In the genomic region with DNA sequence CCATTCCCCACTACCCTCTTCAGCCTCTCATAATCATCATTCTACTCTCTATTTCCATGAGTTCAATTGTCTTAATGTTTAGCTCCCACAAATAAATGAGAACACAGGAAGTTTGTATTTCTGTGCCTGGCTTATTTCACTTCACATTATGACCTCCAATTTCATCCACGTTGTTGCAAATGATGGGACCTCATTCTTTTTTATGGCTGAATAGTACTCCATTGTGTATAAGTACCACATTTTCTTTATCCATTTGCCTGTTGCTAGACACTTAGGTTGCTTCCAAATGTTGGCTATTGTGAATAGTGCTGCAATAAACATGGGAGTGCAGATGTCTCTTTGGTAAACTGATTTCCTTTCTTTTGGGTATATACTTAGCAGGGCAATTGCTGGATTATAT, we compare ENCODE assay signal across 39 cellular contexts.
"Had no signal": no experiment of that assay in that cellular context is flagged by ENCODE, and none has a peak within 500 bp of the region (broad histone marks: within the 10 kb centered on the region; RNA-seq: fewer than 3 reads in every experiment).

No MANE protein-coding gene starts in this region.

- H3K4me3 Mint-ChIP-seq: activated naive CD4-positive, alpha-beta T cell treated with anti-CD3 and anti-CD28 coated beads for 36 hours; activated naive CD4-positive, alpha-beta T cell treated with anti-CD3 and anti-CD28 coated beads, Interleukin-2, amount 10 ng/mL, durations not matched to agents 7 days and 5 days; activated naive CD4-positive, alpha-beta T cell treated with anti-CD3 and anti-CD28 coated beads, Interleukin-2, amount 50 U/mL, for 24 hours; activated naive CD8-positive, alpha-beta T cell; activated naive CD8-positive, alpha-beta T cell treated with anti-CD3 and anti-CD28 coated beads for 36 hours; activated naive CD8-positive, alpha-beta T cell treated with anti-CD3 and anti-CD28 coated beads, Interleukin-2, amount 10 ng/mL, durations not matched to agents 7 days and 5 days; activated naive CD8-positive, alpha-beta T cell treated with anti-CD3 and anti-CD28 coated beads, Interleukin-2, amount 50 U/mL, for 24 hours; activated T-cell treated with anti-CD3 and anti-CD28 coated beads, Interleukin-2, amount 50 U/mL, for 24 hours; activated T-cell treated with anti-CD3 and anti-CD28 coated beads, Interleukin-2, amount 50 U/mL, for 4 hours; activated T-cell treated with anti-CD3 and anti-CD28 coated beads, Interleukin-2, amount 50 U/mL, for 72 hours; activated T-helper 1 cell treated with anti-CD3 and anti-CD28 coated beads, Interleukin-12 subunit alpha, Interleukin-12 subunit beta, Interleukin-2, Interleukin-4 antibody, amounts not matched to agents 30 ng/mL and 10 ng/mL and 1 ng/mL, durations not matched to agents 14 hours and 24 hours and 36 hours; activated T-helper 17 cell treated with anti-CD3 and anti-CD28 coated beads, Interleukin-2, amount 50 U/mL, for 72 hours; brain; central memory CD8-positive, alpha-beta T cell had no signal

- ATAC-seq: activated naive CD4-positive, alpha-beta T cell treated with anti-CD3 and anti-CD28 coated beads, Interleukin-2, amount 50 U/mL, for 72 hours; activated naive CD8-positive, alpha-beta T cell treated with anti-CD3 and anti-CD28 coated beads, Interleukin-2, amount 50 U/mL, for 24 hours; activated T-cell treated with anti-CD3 and anti-CD28 coated beads, Interleukin-2, amount 50 U/mL, for 4 hours; activated T-cell treated with anti-CD3 and anti-CD28 coated beads, Interleukin-2, amount 50 U/mL, for 72 hours; activated T-helper 17 cell treated with anti-CD3 and anti-CD28 coated beads, Interleukin-2, amount 50 U/mL, for 72 hours; body of pancreas had no signal

- H3K36me3 ChIP-seq: adrenal gland, ascending aorta, brain microvascular endothelial cell, breast epithelium, cardiac muscle cell had no signal

- H3K27me3 ChIP-seq: adrenal gland, ascending aorta, body of pancreas, brain microvascular endothelial cell, breast epithelium, cardiac muscle cell had no signal

- DNase-seq: activated effector memory CD4-positive, alpha-beta T cell treated with anti-CD3 and anti-CD28 coated beads, Interleukin-2, amount 50 U/mL, for 16 hours; activated effector memory CD4-positive, alpha-beta T cell treated with Interleukin-2 at 50 U/mL for 16 hours; activated gamma-delta T cell; activated gamma-delta T cell treated with Interleukin-2 at 50 U/mL for 16 hours; activated naive CD4-positive, alpha-beta T cell; activated naive CD4-positive, alpha-beta T cell treated with anti-CD3 and anti-CD28 coated beads for 36 hours; activated naive CD4-positive, alpha-beta T cell treated with anti-CD3 and anti-CD28 coated beads, Interleukin-2, amount 10 ng/mL, durations not matched to agents 7 days and 5 days; activated naive CD4-positive, alpha-beta T cell treated with anti-CD3 and anti-CD28 coated beads, Interleukin-2, amount 50 U/mL, for 16 hours; activated naive CD4-positive, alpha-beta T cell treated with Interleukin-2 at 50 U/mL for 16 hours; activated naive CD8-positive, alpha-beta T cell treated with anti-CD3 and anti-CD28 coated beads for 36 hours; activated naive CD8-positive, alpha-beta T cell treated with anti-CD3 and anti-CD28 coated beads, Interleukin-2, amount 10 ng/mL, durations not matched to agents 7 days and 5 days; activated naive CD8-positive, alpha-beta T cell treated with anti-CD3 and anti-CD28 coated beads, Interleukin-2, amount 50 U/mL, for 24 hours; activated T-cell treated with anti-CD3 and anti-CD28 coated beads, Interleukin-2, amount 50 U/mL, for 1 hour; activated T-cell treated with anti-CD3 and anti-CD28 coated beads, Interleukin-2, amount 50 U/mL, for 24 hours; activated T-cell treated with anti-CD3 and anti-CD28 coated beads, Interleukin-2, amount 50 U/mL, for 4 hours; activated T-cell treated with anti-CD3 and anti-CD28 coated beads, Interleukin-2, amount 50 U/mL, for 72 hours; adrenal gland; amniotic stem cell; amygdala; anterior cingulate cortex; aorta; body of pancreas; brain microvascular endothelial cell; caudate nucleus; central memory CD4-positive, alpha-beta T cell; cerebellar nuclear complex had no signal

- FAIRE-seq: astrocyte, bronchial epithelial cell had no signal

- H3K4me1 ChIP-seq: breast epithelium had no signal

- H3K27ac Mint-ChIP-seq: activated naive CD4-positive, alpha-beta T cell treated with anti-CD3 and anti-CD28 coated beads for 36 hours; activated naive CD4-positive, alpha-beta T cell treated with anti-CD3 and anti-CD28 coated beads, Interleukin-2, amount 10 ng/mL, durations not matched to agents 7 days and 5 days; activated naive CD4-positive, alpha-beta T cell treated with anti-CD3 and anti-CD28 coated beads, Interleukin-2, amount 50 U/mL, for 24 hours; activated naive CD4-positive, alpha-beta T cell treated with anti-CD3 and anti-CD28 coated beads, Interleukin-2, amount 50 U/mL, for 72 hours; activated naive CD8-positive, alpha-beta T cell; activated naive CD8-positive, alpha-beta T cell treated with anti-CD3 and anti-CD28 coated beads for 36 hours; activated naive CD8-positive, alpha-beta T cell treated with anti-CD3 and anti-CD28 coated beads, Interleukin-2, amount 10 ng/mL, durations not matched to agents 7 days and 5 days; activated naive CD8-positive, alpha-beta T cell treated with anti-CD3 and anti-CD28 coated beads, Interleukin-2, amount 50 U/mL, for 24 hours; activated T-cell treated with anti-CD3 and anti-CD28 coated beads, Interleukin-2, amount 50 U/mL, for 24 hours; activated T-cell treated with anti-CD3 and anti-CD28 coated beads, Interleukin-2, amount 50 U/mL, for 72 hours; activated T-helper 1 cell treated with anti-CD3 and anti-CD28 coated beads, Interleukin-12 subunit alpha, Interleukin-12 subunit beta, Interleukin-2, Interleukin-4 antibody, amounts not matched to agents 30 ng/mL and 10 ng/mL and 1 ng/mL, durations not matched to agents 14 hours and 24 hours and 36 hours; activated T-helper 17 cell treated with anti-CD3 and anti-CD28 coated beads, Interleukin-2, amount 50 U/mL, for 72 hours; activated T-helper 2 cell treated with anti-CD3 and anti-CD28 coated beads, Interferon-gamma antibody, Interleukin-2, Interleukin-4, amounts not matched to agents 10 μg/mL and 5 μg/mL and 100 μg/mL, durations not matched to agents 14 hours and 24 hours and 36 hours had no signal

- H3K36me3 Mint-ChIP-seq: activated naive CD4-positive, alpha-beta T cell treated with anti-CD3 and anti-CD28 coated beads, Interleukin-2, amount 10 ng/mL, durations not matched to agents 7 days and 5 days; activated naive CD4-positive, alpha-beta T cell treated with anti-CD3 and anti-CD28 coated beads, Interleukin-2, amount 50 U/mL, for 24 hours; activated naive CD4-positive, alpha-beta T cell treated with anti-CD3 and anti-CD28 coated beads, Interleukin-2, amount 50 U/mL, for 72 hours; activated naive CD8-positive, alpha-beta T cell treated with anti-CD3 and anti-CD28 coated beads for 36 hours; activated naive CD8-positive, alpha-beta T cell treated with anti-CD3 and anti-CD28 coated beads, Interleukin-2, amount 10 ng/mL, durations not matched to agents 7 days and 5 days; brain had no signal

- H3K9me3 Mint-ChIP-seq: activated naive CD4-positive, alpha-beta T cell treated with anti-CD3 and anti-CD28 coated beads for 36 hours; activated naive CD4-positive, alpha-beta T cell treated with anti-CD3 and anti-CD28 coated beads, Interleukin-2, amount 10 ng/mL, durations not matched to agents 7 days and 5 days; activated naive CD4-positive, alpha-beta T cell treated with anti-CD3 and anti-CD28 coated beads, Interleukin-2, amount 50 U/mL, for 24 hours; activated naive CD8-positive, alpha-beta T cell treated with anti-CD3 and anti-CD28 coated beads for 36 hours; activated naive CD8-positive, alpha-beta T cell treated with anti-CD3 and anti-CD28 coated beads, Interleukin-2, amount 10 ng/mL, durations not matched to agents 7 days and 5 days; activated naive CD8-positive, alpha-beta T cell treated with anti-CD3 and anti-CD28 coated beads, Interleukin-2, amount 50 U/mL, for 24 hours; activated T-cell treated with anti-CD3 and anti-CD28 coated beads, Interleukin-2, amount 50 U/mL, for 4 hours; activated T-cell treated with anti-CD3 and anti-CD28 coated beads, Interleukin-2, amount 50 U/mL, for 72 hours; activated T-helper 1 cell treated with anti-CD3 and anti-CD28 coated beads, Interleukin-12 subunit alpha, Interleukin-12 subunit beta, Interleukin-2, Interleukin-4 antibody, amounts not matched to agents 30 ng/mL and 10 ng/mL and 1 ng/mL, durations not matched to agents 14 hours and 24 hours and 36 hours; activated T-helper 17 cell treated with anti-CD3 and anti-CD28 coated beads, Interleukin-2, amount 50 U/mL, for 72 hours; activated T-helper 2 cell treated with anti-CD3 and anti-CD28 coated beads, Interferon-gamma antibody, Interleukin-2, Interleukin-4, amounts not matched to agents 10 μg/mL and 5 μg/mL and 100 μg/mL, durations not matched to agents 14 hours and 24 hours and 36 hours; central memory CD8-positive, alpha-beta T cell had no signal

- H3K9me3 ChIP-seq: ascending aorta, body of pancreas, breast epithelium had no signal

- H3K4me3 ChIP-seq: adrenal gland, ascending aorta, body of pancreas, breast epithelium, cardiac muscle cell had no signal

- H3K27ac ChIP-seq: adrenal gland, ascending aorta, body of pancreas, brain microvascular endothelial cell, breast epithelium, cardiac muscle cell had no signal

- H3K4me1 Mint-ChIP-seq: activated naive CD8-positive, alpha-beta T cell treated with anti-CD3 and anti-CD28 coated beads, Interleukin-2, amount 10 ng/mL, durations not matched to agents 7 days and 5 days had no signal
